In genomic region chr11:119615879-119616190, GRCh38 we compare ENCODE assay signal across 1 cellular context.
TF ChIP-seq lines count a peak whose summit lies in the region.

No MANE protein-coding gene starts in this region.

TF ChIP-seq in GM12878, 131 proteins besides CTCF, POLR2A, EP300 and RAD21 (continued from another document):
- TF ChIP-seq CUX1 (IDR thresholded peaks at IDR 0.05; ENCODE audit: insufficient replicate concordance, low read depth, low read length) = no peak
- TF ChIP-seq EED (IDR thresholded peaks at IDR 0.05; ENCODE audit: low read depth) = no peak
- TF ChIP-seq RBBP5 (conservative IDR thresholded peaks at IDR 0.05) = no peak
- TF ChIP-seq KAT2A (conservative IDR thresholded peaks at IDR 0.05; ENCODE audit: control insufficient read depth, low read depth, low read length) = no peak
- TF ChIP-seq NFXL1 (IDR thresholded peaks at IDR 0.05; ENCODE audit: borderline replicate concordance) = no peak
- TF ChIP-seq EZH2 (IDR thresholded peaks at IDR 0.05; ENCODE audit: borderline replicate concordance, control insufficient read depth, low read depth, low read length) = no peak
- TF ChIP-seq ASH2L (IDR thresholded peaks at IDR 0.05; ENCODE audit: borderline replicate concordance, low read depth) = no peak
- no peak for TF ChIP-seq HDAC6 (IDR thresholded peaks at IDR 0.05; ENCODE audit: unreplicated experiment)
- TF ChIP-seq SMAD5 (IDR thresholded peaks at IDR 0.05; ENCODE audit: low read depth) = no peak
